ENCODE assay signal across 9 cellular contexts in genomic region chr3:186705882-186706780, GRCh38. TPM values are rescaled to one million over a fixed set of nuclear protein-coding genes. Genes with fewer than 3 reads are reported as not detected.
DNase-seq lines count a peak whose midpoint lies in the region; ATAC-seq and TF ChIP-seq lines count a peak whose summit lies in the region.
"Had no signal": no experiment of that assay in that cellular context is flagged by ENCODE, and none has a peak within 500 bp of the region (broad histone marks: within the 10 kb centered on the region; RNA-seq: fewer than 3 reads in every experiment).

No MANE protein-coding gene starts in this region.

- TF ChIP-seq POLR2A in body of pancreas (IDR thresholded peaks at IDR 0.05), result no peak

- H3K9me3 Mint-ChIP-seq in activated T-helper 1 cell treated with anti-CD3 and anti-CD28 coated beads, Interleukin-12 subunit alpha, Interleukin-12 subunit beta, Interleukin-2, Interleukin-4 antibody, amounts not matched to agents 30 ng/mL and 10 ng/mL and 1 ng/mL, durations not matched to agents 14 hours and 24 hours and 36 hours, result no peaks in the 10 kb centered on the region

- H3K27me3 Mint-ChIP-seq in activated T-helper 1 cell treated with anti-CD3 and anti-CD28 coated beads, Interleukin-12 subunit alpha, Interleukin-12 subunit beta, Interleukin-2, Interleukin-4 antibody, amounts not matched to agents 30 ng/mL and 10 ng/mL and 1 ng/mL, durations not matched to agents 14 hours and 24 hours and 36 hours (ENCODE audit: insufficient read depth), result peaks cover 32% of the 10 kb centered on the region

- 48 to 70% methylated on average over 6 of the region's 6 CpGs for WGBS in body of pancreas, 2 donors

- DNase-seq in activated T-cell treated with anti-CD3 and anti-CD28 coated beads for 24 hours (ENCODE audit: low read depth) (peak; percentile 19), body of pancreas (no peak), HPDE6-E6E7 (ENCODE audit: extremely low spot score) (no peak), SJCRH30 (no peak)
- no peak for DNase-seq in activated T-cell treated with anti-CD3 and anti-CD28 coated beads, Interleukin-2, amount 50 U/mL, for 1 hour
- DNase-seq in activated T-helper 1 cell treated with anti-CD3 and anti-CD28 coated beads, Interleukin-12 subunit alpha, Interleukin-12 subunit beta, Interleukin-2, Interleukin-4 antibody, amounts not matched to agents 30 ng/mL and 10 ng/mL and 1 ng/mL, durations not matched to agents 14 hours and 24 hours and 36 hours (ENCODE audit: low spot score), result peak; percentile 48
- DNase-seq in stimulated activated CD8-positive, alpha-beta memory T cell treated with anti-CD3 and anti-CD28 coated beads, Interleukin-7, amount 100 ng/mL, for 24 hours (ENCODE audit: low read depth), result peak; percentile 4

- H3K36me3 Mint-ChIP-seq in activated T-helper 1 cell treated with anti-CD3 and anti-CD28 coated beads, Interleukin-12 subunit alpha, Interleukin-12 subunit beta, Interleukin-2, Interleukin-4 antibody, amounts not matched to agents 30 ng/mL and 10 ng/mL and 1 ng/mL, durations not matched to agents 14 hours and 24 hours and 36 hours (ENCODE audit: low read depth), result no peaks in the 10 kb centered on the region

- no peaks in the 10 kb centered on the region for H3K36me3 ChIP-seq in body of pancreas (replicated peaks in 1 of 2; ENCODE audit: insufficient read depth in 1 of 2, low read depth in 2 of 2)
- no peaks in the 10 kb centered on the region for H3K36me3 ChIP-seq in SJCRH30

- TF ChIP-seq CTCF in body of pancreas (IDR thresholded peaks at IDR 0.05), result no peak

- no peak overlapping the region for H3K4me3 ChIP-seq in body of pancreas
- H3K4me3 ChIP-seq in SJCRH30, result no peak overlapping the region

- H3K9me3 ChIP-seq in body of pancreas, result no peaks in the 10 kb centered on the region
- H3K9me3 ChIP-seq in SJCRH30 (replicated peaks), result no peaks in the 10 kb centered on the region

- H3K4me3 Mint-ChIP-seq in activated T-helper 1 cell treated with anti-CD3 and anti-CD28 coated beads, Interleukin-12 subunit alpha, Interleukin-12 subunit beta, Interleukin-2, Interleukin-4 antibody, amounts not matched to agents 30 ng/mL and 10 ng/mL and 1 ng/mL, durations not matched to agents 14 hours and 24 hours and 36 hours, result no peak overlapping the region

- H3K27ac ChIP-seq in body of pancreas, result no peak overlapping the region
- no peak overlapping the region for H3K27ac ChIP-seq in SJCRH30

- H3K4me1 ChIP-seq in body of pancreas (no peaks in the 10 kb centered on the region), SJCRH30 (no peaks in the 10 kb centered on the region)

- H3K4me1 Mint-ChIP-seq in activated T-helper 1 cell treated with anti-CD3 and anti-CD28 coated beads, Interleukin-12 subunit alpha, Interleukin-12 subunit beta, Interleukin-2, Interleukin-4 antibody, amounts not matched to agents 30 ng/mL and 10 ng/mL and 1 ng/mL, durations not matched to agents 14 hours and 24 hours and 36 hours (ENCODE audit: low read depth), result peaks cover 11% of the 10 kb centered on the region

- H3K27me3 ChIP-seq in body of pancreas (peaks cover 0 to 3% of the 10 kb centered on the region in 2 donors), SJCRH30 (no peaks in the 10 kb centered on the region)

- H3K27ac Mint-ChIP-seq in activated T-helper 1 cell treated with anti-CD3 and anti-CD28 coated beads, Interleukin-12 subunit alpha, Interleukin-12 subunit beta, Interleukin-2, Interleukin-4 antibody, amounts not matched to agents 30 ng/mL and 10 ng/mL and 1 ng/mL, durations not matched to agents 14 hours and 24 hours and 36 hours, result peak overlapping the region; percentile 15

- ATAC-seq in HG03442 (IDR thresholded peaks at IDR 0.05; ENCODE audit: unreplicated experiment) (peak; percentile 82), body of pancreas (no peak)
- ATAC-seq: left lobe of liver had no signal

- intact Hi-C loops in activated T-helper 1 cell treated with anti-CD3 and anti-CD28 coated beads, Interleukin-12 subunit alpha, Interleukin-12 subunit beta, Interleukin-2, Interleukin-4 antibody, amounts not matched to agents 30 ng/mL and 10 ng/mL and 1 ng/mL, durations not matched to agents 14 hours and 24 hours and 36 hours (cut with micrococcal nuclease), result loop anchor here (5.0 kb wide), 1 partner anchor 64 kb away; the partner anchor contains the start of gene FETUB
- intact Hi-C loops in body of pancreas (cut with DNase I), result no loop called here

RNA-seq across cellular contexts. Expression of gene KNG1, which starts 11.0 kb away (rescaled TPM):
- total RNA-seq in activated T-helper 1 cell treated with anti-CD3 and anti-CD28 coated beads, Interleukin-12 subunit alpha, Interleukin-12 subunit beta, Interleukin-2, Interleukin-4 antibody, amounts not matched to agents 30 ng/mL and 10 ng/mL and 1 ng/mL, durations not matched to agents 14 hours and 24 hours and 36 hours, result not detected in 2 replicates
- not detected for total RNA-seq in body of pancreas
- total RNA-seq in SJCRH30 (2014; rRNA removed; shearing (Covaris generic)), result not detected in 2 replicates

RNA-seq across cellular contexts. Expression of gene HRG, which starts 40.3 kb away (rescaled TPM):
- not detected in 2 replicates for total RNA-seq in activated T-helper 1 cell treated with anti-CD3 and anti-CD28 coated beads, Interleukin-12 subunit alpha, Interleukin-12 subunit beta, Interleukin-2, Interleukin-4 antibody, amounts not matched to agents 30 ng/mL and 10 ng/mL and 1 ng/mL, durations not matched to agents 14 hours and 24 hours and 36 hours
- not detected for total RNA-seq in body of pancreas
- not detected in 2 replicates for total RNA-seq in SJCRH30 (2014; rRNA removed; shearing (Covaris generic))

Comparison
In these comparisons a context has a peak if more than half of its experiments do, and no peak if none do; other contexts are left out.
1. DNase-seq: peak in activated T-cell treated with anti-CD3 and anti-CD28 coated beads for 24 hours (single experiment), activated T-helper 1 cell treated with anti-CD3 and anti-CD28 coated beads, Interleukin-12 subunit alpha, Interleukin-12 subunit beta, Interleukin-2, Interleukin-4 antibody, amounts not matched to agents 30 ng/mL and 10 ng/mL and 1 ng/mL, durations not matched to agents 14 hours and 24 hours and 36 hours (single experiment) and stimulated activated CD8-positive, alpha-beta memory T cell treated with anti-CD3 and anti-CD28 coated beads, Interleukin-7, amount 100 ng/mL, for 24 hours (single experiment); none in activated T-cell treated with anti-CD3 and anti-CD28 coated beads, Interleukin-2, amount 50 U/mL, for 1 hour (single experiment), body of pancreas (0 of 4), HPDE6-E6E7 (single experiment) and SJCRH30 (0 of 2).